Comparison of ENCODE assay signal across 17 cellular contexts in genomic region chr5:131570757-131571156, GRCh38.
DNase-seq lines count a peak whose midpoint lies in the region; ATAC-seq and TF ChIP-seq lines count a peak whose summit lies in the region.
"Had no signal": no experiment of that assay in that cellular context is flagged by ENCODE, and none has a peak within 500 bp of the region (broad histone marks: within the 10 kb centered on the region; RNA-seq: fewer than 3 reads in every experiment).

No MANE protein-coding gene starts in this region.

- H3K9me3 ChIP-seq in HEK293 (ENCODE audit: control insufficient read depth, insufficient read depth, low read depth, low read length) (no peaks in the 10 kb centered on the region), IMR-90 (ENCODE audit: control insufficient read depth, insufficient read depth, low read length) (no peaks in the 10 kb centered on the region; the same call in 1 of the 2 replicates), prostate gland (no peaks in the 10 kb centered on the region), aorta (ENCODE audit: control insufficient read depth, low read length) (no peaks in the 10 kb centered on the region)

- H3K36me3 Mint-ChIP-seq in GM23338 (ENCODE audit: low read depth) = no peaks in the 10 kb centered on the region

- H3K9me3 Mint-ChIP-seq in GM23338 = no peaks in the 10 kb centered on the region
- H3K9me3 Mint-ChIP-seq: CD4-positive, alpha-beta memory T cell; HFFc6 had no signal

- no peaks in the 10 kb centered on the region for H3K36me3 ChIP-seq in HEK293 (ENCODE audit: control insufficient read depth in 2 of 2, insufficient read depth in 1 of 2, low read length in 2 of 2)
- no peaks in the 10 kb centered on the region for H3K36me3 ChIP-seq in IMR-90 (ENCODE audit: control insufficient read depth, insufficient read depth, low read length)
- H3K36me3 ChIP-seq in prostate gland = no peaks in the 10 kb centered on the region
- no peaks in the 10 kb centered on the region for H3K36me3 ChIP-seq in aorta (ENCODE audit: control insufficient read depth in 1 of 2, insufficient read depth in 2 of 2, low read length in 1 of 2)
- H3K36me3 ChIP-seq in GM23338 (ENCODE audit: insufficient read depth) = no peaks in the 10 kb centered on the region

- no peak for ATAC-seq in IMR-90 (ENCODE audit: low read depth)
- ATAC-seq in aorta (ENCODE audit: low FRiP score) = no peak
- ATAC-seq in GM23338 = no peak
- ATAC-seq: HCT116 had no signal

- no peak overlapping the region for H3K4me3 Mint-ChIP-seq in GM23338
- H3K4me3 Mint-ChIP-seq: CD4-positive, alpha-beta memory T cell; H9; HFFc6 had no signal

- POLR2A ChIA-PET in HEK293 (lab: Yijun Ruan, JAX) = no interaction called here
- POLR2A ChIA-PET in IMR-90 (lab: Charles Lee; ENCODE audit: unreplicated experiment) = no interaction called here

- no peak overlapping the region for H2BK5ac ChIP-seq in IMR-90 (ENCODE audit: low read depth, low read length, poor library complexity, severe bottlenecking)

- H3K27me3 Mint-ChIP-seq in GM23338 (ENCODE audit: insufficient read depth, low read depth, poor library complexity) = no peaks in the 10 kb centered on the region
- H3K27me3 Mint-ChIP-seq: CD4-positive, alpha-beta memory T cell had no signal

- H3K27ac ChIP-seq in HEK293 (ENCODE audit: extremely low read depth, low read depth, low read length) = no peak overlapping the region
- H3K27ac ChIP-seq in IMR-90 (ENCODE audit: insufficient read depth, low read length) = no peak overlapping the region
- H3K27ac ChIP-seq in prostate gland = no peak overlapping the region
- no peak overlapping the region for H3K27ac ChIP-seq in aorta (ENCODE audit: low read depth in 1 of 2, low read length in 2 of 2)
- H3K27ac ChIP-seq in GM23338 (ENCODE audit: low read depth) = no peak overlapping the region

- TF ChIP-seq POLR2A in IMR-90 (IDR thresholded peaks at IDR 0.05; ENCODE audit: low read depth, low read length) (no peak), prostate gland (IDR thresholded peaks at IDR 0.05) (no peak)

- H3K4me1 ChIP-seq in HEK293 (ENCODE audit: control insufficient read depth, insufficient read depth, low read length) (no peaks in the 10 kb centered on the region), IMR-90 (ENCODE audit: control insufficient read depth, insufficient read depth, low read length) (no peaks in the 10 kb centered on the region), prostate gland (replicated peaks) (no peaks in the 10 kb centered on the region), aorta (ENCODE audit: control insufficient read depth in 1 of 2, insufficient read depth in 2 of 2, low read length in 2 of 2) (no peaks in the 10 kb centered on the region), GM23338 (ENCODE audit: insufficient read depth) (no peaks in the 10 kb centered on the region)

- CTCF ChIA-PET in HEK293 (lab: Yijun Ruan, JAX) (interaction anchor here (1.1 kb wide), 1 partner anchor 18 kb away, joined by 3 read pairs; no protein-coding TSS in a partner anchor), IMR-90 (lab: Yijun Ruan, JAX) (no interaction called here)

- H3K4me1 Mint-ChIP-seq in GM23338 = peaks cover 3% of the 10 kb centered on the region; the same call in 2 of the 3 replicates

- H3K18ac ChIP-seq in IMR-90 (ENCODE audit: low read depth, low read length) = no peak overlapping the region

- peaks cover 25 to 28% of the 10 kb centered on the region in 2 experiments for H3K79me1 ChIP-seq in IMR-90 (ENCODE audit: low read depth in 1 of 2, low read length in 2 of 2)

- no peak overlapping the region for H4K5ac ChIP-seq in IMR-90 (ENCODE audit: low read depth, low read length)

- H3K27me3 ChIP-seq in IMR-90 (ENCODE audit: control insufficient read depth, insufficient read depth, low read length) (no peaks in the 10 kb centered on the region), prostate gland (replicated peaks; ENCODE audit: insufficient read depth) (no peaks in the 10 kb centered on the region), aorta (ENCODE audit: control insufficient read depth in 1 of 2, insufficient read depth in 2 of 2, low read length in 1 of 2) (no peaks in the 10 kb centered on the region), GM23338 (ENCODE audit: insufficient read depth) (no peaks in the 10 kb centered on the region)

- no peak overlapping the region for H4K8ac ChIP-seq in IMR-90 (ENCODE audit: low read depth in 2 of 2, low read length in 2 of 2)

- H3K4ac ChIP-seq in IMR-90 (ENCODE audit: low read depth, low read length) = no peak overlapping the region

- H2BK20ac ChIP-seq in IMR-90 (ENCODE audit: low read depth, low read length) = no peak overlapping the region

- no TSS peak for BruUV-seq in IMR-90 (replicated peaks; lab: Mats Ljungman, UMichigan)

- H3K4me2 ChIP-seq in IMR-90 (ENCODE audit: low read depth, low read length) = no peak overlapping the region
- no peak overlapping the region for H3K4me2 ChIP-seq in GM23338

- no peak overlapping the region for H3K23ac ChIP-seq in IMR-90 (ENCODE audit: low read depth, low read length)

- no peak overlapping the region for H2AK9ac ChIP-seq in IMR-90 (replicated peaks; ENCODE audit: low read depth, low read length, poor library complexity)

- dilution Hi-C loops in IMR-90 (cut with HindIII; ENCODE audit: low sequenced_read_pairs, unreplicated experiment) = no loop called here

- H3K9ac ChIP-seq in IMR-90 (ENCODE audit: low read depth, low read length) = no peak overlapping the region

- H3K9me2 ChIP-seq in GM23338 (ENCODE audit: insufficient read depth) = no peaks in the 10 kb centered on the region

- DNase-seq in IMR-90 (no peak), cardiac fibroblast (ENCODE audit: low read depth in 2 of 2) (peak; percentile 13 to 19), iris pigment epithelial cell (ENCODE audit: low read depth) (peak; percentile 26), prostate gland (ENCODE audit: low spot score) (no peak), aorta (no peak), GM23338 (ENCODE audit: low spot score) (no peak)
- DNase-seq: C1 segment of cervical spinal cord; Calu3; CD4-positive, alpha-beta memory T cell; COR-L47; DMS53; DMS79 treated with DMSO at 0.1 percent for 48 hours; GF-D8; H9; HFFc6 had no signal

- H3K27ac Mint-ChIP-seq in GM23338 = no peak overlapping the region
- H3K27ac Mint-ChIP-seq: H9, HFFc6 had no signal

- no peak overlapping the region for H2AK5ac ChIP-seq in IMR-90 (ENCODE audit: low read depth, low read length)

- 80% methylated on average over 1 of the region's 7 CpGs; no CpG with 5 or more reads in 1 of the 2 experiments for WGBS in IMR-90 (ENCODE audit: extremely low coverage in 2 of 2, insufficient read length in 1 of 2), 2 experiments
- WGBS in prostate gland = 91% methylated on average over 7 of the region's 7 CpGs
- 78 to 82% methylated on average over 7 of the region's 7 CpGs for WGBS in aorta, 2 donors

- no peak overlapping the region for H3K4me3 ChIP-seq in HEK293 (ENCODE audit: low read depth, low read length)
- H3K4me3 ChIP-seq in IMR-90 (ENCODE audit: insufficient read depth, low read depth, low read length) = no peak overlapping the region
- no peak overlapping the region for H3K4me3 ChIP-seq in cardiac fibroblast (replicated peaks in 1 of 2; ENCODE audit: low read depth in 2 of 2, low read length in 2 of 2)
- no peak overlapping the region for H3K4me3 ChIP-seq in prostate gland
- no peak overlapping the region for H3K4me3 ChIP-seq in aorta (ENCODE audit: low read length in 2 of 2)
- H3K4me3 ChIP-seq in GM23338 = no peak overlapping the region

- TF ChIP-seq RAD21 in IMR-90 (IDR thresholded peaks at IDR 0.05; ENCODE audit: low read length) = no peak

- H4K20me1 ChIP-seq in IMR-90 (ENCODE audit: insufficient read depth, low read length) (no peaks in the 10 kb centered on the region), GM23338 (replicated peaks; ENCODE audit: insufficient read depth) (0 out of 2 replicates have a peak, but pooled peaks cover 3% of the 10 kb centered on the region)

- no peak overlapping the region for H3K14ac ChIP-seq in IMR-90 (replicated peaks; ENCODE audit: low read depth, low read length)

- no peak overlapping the region for H4K91ac ChIP-seq in IMR-90 (ENCODE audit: insufficient read depth, low read depth, low read length)

- peaks cover 13% of the 10 kb centered on the region for H3K79me2 ChIP-seq in GM23338 (replicated peaks; ENCODE audit: insufficient read depth)

- no peak overlapping the region for H2BK15ac ChIP-seq in IMR-90 (ENCODE audit: low read depth, low read length)

- H2BK120ac ChIP-seq in IMR-90 (ENCODE audit: low read depth, low read length) = no peak overlapping the region

- H3K56ac ChIP-seq in IMR-90 (ENCODE audit: extremely low read depth, insufficient read depth, low read length) = no peak overlapping the region

- intact Hi-C loops in IMR-90 (cut with micrococcal nuclease) = no loop called here
- intact Hi-C loops in prostate gland (cut with DNase I) = no loop called here
- intact Hi-C loops in aorta (cut with DNase I) = no loop called here

- no peak overlapping the region for H2AFZ ChIP-seq in IMR-90 (replicated peaks; ENCODE audit: low read length, poor library complexity)
- no peak overlapping the region for H2AFZ ChIP-seq in GM23338

- 0 out of 2 replicates have a peak, but pooled peaks cover 4% of the 10 kb centered on the region for H3K9me1 ChIP-seq in IMR-90 (ENCODE audit: insufficient read depth, low read length)

- TF ChIP-seq CTCF in HEK293 (tag by site-specific recombination; IDR thresholded peaks at IDR 0.05) (no peak), IMR-90 (conservative IDR thresholded peaks at IDR 0.05; ENCODE audit: low read depth, low read length) (no peak), cardiac fibroblast (IDR thresholded peaks at IDR 0.05; ENCODE audit: low read depth, low read length) (no peak), prostate gland (IDR thresholded peaks at IDR 0.05) (no peak), GM23338 (conservative IDR thresholded peaks at IDR 0.05; ENCODE audit: low read depth in 2 of 2) (no peak)

- in situ Hi-C loops in IMR-90 (cut with MboI; ENCODE audit: low sequenced_read_pairs) = no loop called here

- no peaks in the 10 kb centered on the region for H3F3A ChIP-seq in GM23338 (replicated peaks; ENCODE audit: low read depth)

TF ChIP-seq in HEK293, 187 proteins besides CTCF, POLR2A, EP300 and RAD21:
- TF ChIP-seq MZF1 (tag by site-specific recombination; IDR thresholded peaks at IDR 0.05; ENCODE audit: borderline replicate concordance) = 0 out of 2 replicates have a peak, but pooled peaks have one; percentile 26
- TF ChIP-seq ZNF621 (tag by site-specific recombination; IDR thresholded peaks at IDR 0.05) = no peak

TF ChIP-seq in IMR-90, 13 proteins besides CTCF, POLR2A, EP300 and RAD21:
- TF ChIP-seq CEBPB (IDR thresholded peaks at IDR 0.05; ENCODE audit: low read depth, low read length) (0 out of 2 replicates have a peak, but pooled peaks have one; percentile 4), MAZ (IDR thresholded peaks at IDR 0.05; ENCODE audit: borderline replicate concordance, low read depth, low read length) (no peak)

TF ChIP-seq in GM23338, 12 proteins besides CTCF, POLR2A, EP300 and RAD21 (continues in another document):
- TF ChIP-seq NANOG (IDR thresholded peaks at IDR 0.05; ENCODE audit: borderline replicate concordance) = no peak
- TF ChIP-seq ZNF114 (CRISPR knock-in tag; IDR thresholded peaks at IDR 0.05) = no peak
- TF ChIP-seq POLR2AphosphoS5 (IDR thresholded peaks at IDR 0.05; ENCODE audit: low read depth) = no peak
- TF ChIP-seq EZH2 (IDR thresholded peaks at IDR 0.05; ENCODE audit: low read depth, unreplicated experiment) = no peak

Comparison
In these comparisons a context has a peak if more than half of its experiments do, and no peak if none do; other contexts are left out.
1. DNase-seq: peak in cardiac fibroblast (2 of 2) and iris pigment epithelial cell (single experiment); none in IMR-90 (single experiment), prostate gland (single experiment), aorta (0 of 2) and GM23338 (single experiment).